2 cellular contexts compared by ENCODE assay signal in genomic region chr11:33211588-33211987, GRCh38.
TF ChIP-seq lines count a peak whose summit lies in the region.

No MANE protein-coding gene starts in this region.

TF ChIP-seq in IMR-90, 13 proteins besides CTCF, POLR2A, EP300 and RAD21:
- TF ChIP-seq USF2 (IDR thresholded peaks at IDR 0.05; ENCODE audit: low read depth, low read length) (no peak), CHD1 (IDR thresholded peaks at IDR 0.05; ENCODE audit: low read depth, low read length) (no peak), MAFK (IDR thresholded peaks at IDR 0.05; ENCODE audit: low read depth, low read length) (no peak), RFX5 (IDR thresholded peaks at IDR 0.05; ENCODE audit: low read depth, low read length) (no peak), FOS (IDR thresholded peaks at IDR 0.05; ENCODE audit: low read depth, low read length) (no peak), MAZ (IDR thresholded peaks at IDR 0.05; ENCODE audit: borderline replicate concordance, low read depth, low read length) (no peak), BHLHE40 (IDR thresholded peaks at IDR 0.05; ENCODE audit: low read depth, low read length) (no peak), RCOR1 (IDR thresholded peaks at IDR 0.05; ENCODE audit: insufficient replicate concordance, low read length) (no peak), CEBPB (IDR thresholded peaks at IDR 0.05; ENCODE audit: low read depth, low read length) (peak; percentile 38; the same call in 1 of the 2 replicates)

TF ChIP-seq in HepG2, 621 proteins besides CTCF, POLR2A, EP300 and RAD21 (continues in another document):
- TF ChIP-seq CEBPG (CRISPR knock-in tag; IDR thresholded peaks at IDR 0.05) (peak; percentile 92), PRDM4 (CRISPR knock-in tag; IDR thresholded peaks at IDR 0.05; ENCODE audit: borderline replicate concordance) (no peak), FOXP4 (CRISPR knock-in tag; IDR thresholded peaks at IDR 0.05) (peak; percentile 31; the same call in 1 of the 2 replicates), SOX13 (IDR thresholded peaks at IDR 0.05) (no peak), SOX13 (CRISPR knock-in tag; conservative IDR thresholded peaks at IDR 0.05 in 1 of 2, IDR thresholded peaks at IDR 0.05 in 1 of 2) (peak in 1 of 2 experiments; percentile 81; a peak in 2 of 4 replicates), PHF21A (CRISPR knock-in tag; IDR thresholded peaks at IDR 0.05) (0 out of 2 replicates have a peak, but pooled peaks have one; percentile 22), NR2F6 (IDR thresholded peaks at IDR 0.05) (peak; percentile 29; the same call in 1 of the 2 replicates), NR2F6 (CRISPR knock-in tag; IDR thresholded peaks at IDR 0.05) (peak; percentile 19; the same call in 1 of the 2 replicates), THAP11 (CRISPR knock-in tag; IDR thresholded peaks at IDR 0.05) (0 out of 2 replicates have a peak, but pooled peaks have one; percentile 11), FOSL2 (CRISPR knock-in tag; IDR thresholded peaks at IDR 0.05) (0 out of 2 replicates have a peak, but pooled peaks have one; percentile 18), CEBPB (IDR thresholded peaks at IDR 0.05; ENCODE audit: borderline replicate concordance, low read depth, low read length) (peak; percentile 93), TEAD3 (CRISPR knock-in tag; optimal IDR thresholded peaks at IDR 0.05; ENCODE audit: borderline replicate concordance) (peak; percentile 54), ZMYM4 (CRISPR knock-in tag; IDR thresholded peaks at IDR 0.05) (peak; percentile 36; the same call in 1 of the 2 replicates), SIX4 (CRISPR knock-in tag; IDR thresholded peaks at IDR 0.05) (peak; percentile 58; the same call in 1 of the 2 replicates), ISL2 (CRISPR knock-in tag; IDR thresholded peaks at IDR 0.05) (peak; percentile 79), SAP130 (CRISPR knock-in tag; IDR thresholded peaks at IDR 0.05; ENCODE audit: low read depth) (peak; percentile 48; the same call in 1 of the 2 replicates), SOX5 (CRISPR knock-in tag; IDR thresholded peaks at IDR 0.05; ENCODE audit: borderline replicate concordance) (peak; percentile 57; the same call in 1 of the 2 replicates), RARA (CRISPR knock-in tag; IDR thresholded peaks at IDR 0.05) (no peak), ZNF574 (CRISPR knock-in tag; IDR thresholded peaks at IDR 0.05) (no peak), BCL6 (CRISPR knock-in tag; IDR thresholded peaks at IDR 0.05) (peak; percentile 12; the same call in 1 of the 2 replicates), HNF4A (CRISPR knock-in tag; IDR thresholded peaks at IDR 0.05) (peak; percentile 34; the same call in 1 of the 2 replicates), NFAT5 (CRISPR knock-in tag; IDR thresholded peaks at IDR 0.05) (no peak), KLF16 (CRISPR knock-in tag; IDR thresholded peaks at IDR 0.05) (peak in 1 of 2 experiments; percentile 29; a peak in 1 of 4 replicates), AHR (CRISPR knock-in tag; IDR thresholded peaks at IDR 0.05) (no peak), E2F1 (CRISPR knock-in tag; IDR thresholded peaks at IDR 0.05) (no peak), KAT8 (CRISPR knock-in tag; IDR thresholded peaks at IDR 0.05) (0 out of 2 replicates have a peak, but pooled peaks have one; percentile 36), GATAD2A (CRISPR knock-in tag; IDR thresholded peaks at IDR 0.05) (peak; percentile 72), IRX3 (CRISPR knock-in tag; IDR thresholded peaks at IDR 0.05; ENCODE audit: borderline replicate concordance, low read depth) (no peak), ZNF546 (CRISPR knock-in tag; conservative IDR thresholded peaks at IDR 0.05) (no peak), ZNF709 (CRISPR knock-in tag; IDR thresholded peaks at IDR 0.05) (no peak), FOXA1 (IDR thresholded peaks at IDR 0.05) (no peak), FOXA1 (CRISPR knock-in tag; IDR thresholded peaks at IDR 0.05) (0 out of 2 replicates have a peak, but pooled peaks have one; percentile 6), CBFB (CRISPR knock-in tag; IDR thresholded peaks at IDR 0.05) (0 out of 2 replicates have a peak, but pooled peaks have one; percentile 33), AKNA (CRISPR knock-in tag; IDR thresholded peaks at IDR 0.05; ENCODE audit: borderline replicate concordance) (no peak), ZNF614 (CRISPR knock-in tag; IDR thresholded peaks at IDR 0.05; ENCODE audit: borderline replicate concordance) (peak; percentile 60; the same call in 1 of the 2 replicates), ZNF331 (CRISPR knock-in tag; IDR thresholded peaks at IDR 0.05) (peak; percentile 38; the same call in 1 of the 2 replicates), HNRNPL (IDR thresholded peaks at IDR 0.05; ENCODE audit: low read depth, low read length) (no peak), ZNF644 (CRISPR knock-in tag; IDR thresholded peaks at IDR 0.05; ENCODE audit: low read depth) (peak; percentile 71)
